In the genomic region with DNA sequence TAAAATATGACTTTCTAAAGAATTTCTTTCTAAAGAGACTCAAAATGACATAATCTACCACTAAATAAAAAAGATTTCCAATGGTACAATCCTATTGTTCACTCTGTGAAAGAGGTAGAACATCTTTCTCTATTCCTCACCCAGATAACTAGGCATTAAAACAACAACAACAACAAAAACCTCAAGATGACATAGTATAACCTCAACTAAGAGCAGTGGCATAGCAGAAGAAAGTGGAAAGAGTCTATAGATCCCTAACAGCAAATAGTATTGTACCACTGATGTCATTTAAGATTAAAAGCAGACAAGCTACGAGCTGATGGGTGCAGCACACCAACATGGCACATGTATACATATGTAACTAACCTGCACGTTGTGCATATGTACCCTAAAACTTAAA, we compare ENCODE assay signal across 28 cellular contexts.
"Had no signal": no experiment of that assay in that cellular context is flagged by ENCODE, and none has a peak within 500 bp of the region (broad histone marks: within the 10 kb centered on the region; RNA-seq: fewer than 3 reads in every experiment).

No MANE protein-coding gene starts in this region.

- H3K4me3 ChIP-seq: adrenal gland, body of pancreas, breast epithelium, MG63, Peyer's patch, SJSA1 had no signal

- ATAC-seq: body of pancreas had no signal

- H3K27me3 Mint-ChIP-seq: activated CD4-positive, alpha-beta memory T cell treated with anti-CD3 and anti-CD28 coated beads, Interleukin-2, amount 10 ng/mL, durations not matched to agents 7 days and 5 days had no signal

- DNase-seq: activated CD4-positive, alpha-beta memory T cell treated with anti-CD3 and anti-CD28 coated beads, Interleukin-2, amount 10 ng/mL, durations not matched to agents 7 days and 5 days; activated CD4-positive, alpha-beta T cell treated with anti-CD3 and anti-CD28 coated beads for 1 hour; activated CD4-positive, alpha-beta T cell treated with anti-CD3 and anti-CD28 coated beads for 48 hours; activated CD4-positive, CD25-positive, alpha-beta regulatory T cell; activated effector memory CD4-positive, alpha-beta T cell treated with Interleukin-2 at 50 U/mL for 16 hours; activated naive CD4-positive, alpha-beta T cell treated with anti-CD3 and anti-CD28 coated beads, Interleukin-2, amount 50 U/mL, for 16 hours; activated T-cell treated with anti-CD3 and anti-CD28 coated beads, Interleukin-2, amount 50 U/mL, for 48 hours; adrenal gland; body of pancreas; Kasumi-1; KG1; MG63; NCI-H1048; NCI-H1105 treated with DMSO at 0.1 percent for 48 hours; NCI-H1436; NCI-H1694; NCI-H1930; NCI-H2081 treated with DMSO at 0.1 percent for 48 hours; NCI-H345; NCI-H524 treated with DMSO at 0.1 percent for 48 hours; Peyer's patch; RPMI8226; SHP77 treated with DMSO at 0.1 percent for 48 hours; SK-N-SH; T1000; WERI-Rb-1 had no signal

- H3K27ac ChIP-seq: adrenal gland, body of pancreas, breast epithelium, Peyer's patch, SJSA1, WERI-Rb-1 had no signal

- H3K9me3 Mint-ChIP-seq: activated CD4-positive, alpha-beta memory T cell treated with anti-CD3 and anti-CD28 coated beads, Interleukin-2, amount 10 ng/mL, durations not matched to agents 7 days and 5 days had no signal

- H3K36me3 ChIP-seq: adrenal gland, breast epithelium, Peyer's patch had no signal

- H3K27me3 ChIP-seq: adrenal gland, body of pancreas, breast epithelium, MG63, Peyer's patch, SJSA1 had no signal

- H3K4me1 ChIP-seq: breast epithelium, Peyer's patch had no signal

- H3K4me3 Mint-ChIP-seq: activated CD4-positive, alpha-beta memory T cell treated with anti-CD3 and anti-CD28 coated beads, Interleukin-2, amount 10 ng/mL, durations not matched to agents 7 days and 5 days had no signal

- H3K4me2 ChIP-seq: SK-N-SH had no signal

- H3K27ac Mint-ChIP-seq: activated CD4-positive, alpha-beta memory T cell treated with anti-CD3 and anti-CD28 coated beads, Interleukin-2, amount 10 ng/mL, durations not matched to agents 7 days and 5 days had no signal

- H3K9me2 ChIP-seq: SK-N-SH had no signal

- H3K9me3 ChIP-seq: adrenal gland, body of pancreas, breast epithelium, MG63, Peyer's patch, SJSA1, SK-N-SH had no signal
